ENCODE assay signal across 30 cellular contexts in the genomic region with DNA sequence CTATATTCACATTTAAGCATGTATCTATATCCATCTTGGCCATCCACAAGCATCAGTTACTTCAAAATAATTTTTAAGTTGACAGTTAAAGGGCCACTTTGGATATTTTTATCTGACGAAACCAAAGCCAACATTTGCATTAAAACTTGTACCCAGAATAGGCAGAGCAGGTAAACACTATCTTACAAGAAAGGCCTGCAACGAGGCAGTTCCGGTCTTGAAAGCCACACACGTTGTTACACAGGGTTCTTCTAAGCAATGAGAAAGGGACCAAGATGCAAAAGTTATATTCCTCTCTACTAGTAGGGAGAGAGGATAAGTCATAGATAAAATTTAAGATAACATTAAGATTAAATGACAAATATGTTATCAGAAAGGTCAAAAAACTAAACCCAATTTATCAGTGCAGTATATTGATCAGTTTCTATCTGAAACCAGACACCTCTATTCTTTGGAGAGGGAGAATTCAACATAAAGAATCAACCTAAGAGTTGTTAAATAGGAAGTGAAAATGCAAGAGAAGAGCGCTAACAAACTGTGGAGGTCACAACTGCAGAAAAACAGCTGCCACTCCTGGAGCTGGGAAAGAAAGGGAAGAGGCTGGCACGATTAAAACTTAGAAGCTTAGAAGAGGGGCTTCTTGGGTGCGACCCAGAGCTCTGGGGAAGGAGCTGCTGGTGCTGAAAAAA.
"Had no signal": no experiment of that assay in that cellular context is flagged by ENCODE, and none has a peak within 500 bp of the region (broad histone marks: within the 10 kb centered on the region; RNA-seq: fewer than 3 reads in every experiment).

No MANE protein-coding gene starts in this region.

- H3K27me3 ChIP-seq: ascending aorta, cardiac muscle cell had no signal

- H3K36me3 ChIP-seq: ascending aorta, cardiac muscle cell had no signal

- H3K27me3 Mint-ChIP-seq: activated CD4-positive, alpha-beta T cell treated with anti-CD3 and anti-CD28 coated beads, Interleukin-2, amount 10 ng/mL, durations not matched to agents 24 days and 14 days; activated CD8-positive, alpha-beta T cell treated with anti-CD3 and anti-CD28 coated beads for 36 hours; activated naive CD8-positive, alpha-beta T cell treated with anti-CD3 and anti-CD28 coated beads for 36 hours; activated T-helper 17 cell treated with anti-CD3 and anti-CD28 coated beads, Interleukin-2, amount 50 U/mL, for 72 hours; central memory CD8-positive, alpha-beta T cell had no signal

- H3K27ac Mint-ChIP-seq: activated CD4-positive, alpha-beta T cell treated with anti-CD3 and anti-CD28 coated beads, Interleukin-2, amount 10 ng/mL, durations not matched to agents 24 days and 14 days; activated CD8-positive, alpha-beta T cell treated with anti-CD3 and anti-CD28 coated beads for 36 hours; activated naive CD8-positive, alpha-beta T cell treated with anti-CD3 and anti-CD28 coated beads for 36 hours; activated T-cell treated with anti-CD3 and anti-CD28 coated beads, Interleukin-2, amount 50 U/mL, for 72 hours; activated T-helper 17 cell treated with anti-CD3 and anti-CD28 coated beads, Interleukin-2, amount 50 U/mL, for 72 hours had no signal

- H3K4me1 Mint-ChIP-seq: activated CD4-positive, alpha-beta T cell treated with anti-CD3 and anti-CD28 coated beads, Interleukin-2, amount 10 ng/mL, durations not matched to agents 24 days and 14 days; activated naive CD8-positive, alpha-beta T cell treated with anti-CD3 and anti-CD28 coated beads for 36 hours; activated T-helper 17 cell treated with anti-CD3 and anti-CD28 coated beads, Interleukin-2, amount 50 U/mL, for 72 hours; central memory CD8-positive, alpha-beta T cell had no signal

- DNase-seq: activated CD4-positive, alpha-beta T cell treated with anti-CD3 and anti-CD28 coated beads, Interleukin-2, amount 10 ng/mL, durations not matched to agents 24 days and 14 days; activated CD4-positive, alpha-beta T cell treated with anti-CD3 and anti-CD28 coated beads, Interleukin-2, amount 50 U/mL, for 4 hours; activated CD8-positive, alpha-beta T cell treated with anti-CD3 and anti-CD28 coated beads for 36 hours; activated effector memory CD4-positive, alpha-beta T cell treated with anti-CD3 and anti-CD28 coated beads, Interleukin-2, amount 50 U/mL, for 16 hours; activated naive CD4-positive, alpha-beta T cell; activated naive CD4-positive, alpha-beta T cell treated with anti-CD3 and anti-CD28 coated beads, Interleukin-2, amount 50 U/mL, for 16 hours; activated naive CD8-positive, alpha-beta T cell treated with anti-CD3 and anti-CD28 coated beads for 36 hours; activated T-cell treated with anti-CD3 and anti-CD28 coated beads, Interleukin-2, amount 50 U/mL, for 1 hour; activated T-cell treated with anti-CD3 and anti-CD28 coated beads, Interleukin-2, amount 50 U/mL, for 72 hours; amygdala; Karpas-422; MV-4-11; NCI-H1092; NCI-H1417; NCI-H146; NCI-H187; NCI-H2029 treated with DMSO at 0.1 percent for 48 hours; NCI-H2107; NCI-H2171; NCI-H2227 treated with DMSO at 0.1 percent for 48 hours; NCI-H446; NCI-H510A treated with DMSO at 0.1 percent for 48 hours; NCI-H748 treated with DMSO at 0.1 percent for 48 hours; OCI-M1; Right ventricle myocardium superior; T1000 had no signal

- H3K9me3 ChIP-seq: ascending aorta had no signal

- H3K4me3 ChIP-seq: ascending aorta, cardiac muscle cell had no signal

- H3K9me3 Mint-ChIP-seq: activated CD4-positive, alpha-beta T cell treated with anti-CD3 and anti-CD28 coated beads, Interleukin-2, amount 10 ng/mL, durations not matched to agents 24 days and 14 days had no signal

- H3K36me3 Mint-ChIP-seq: activated naive CD8-positive, alpha-beta T cell treated with anti-CD3 and anti-CD28 coated beads for 36 hours had no signal

- H3K4me1 ChIP-seq: ascending aorta had no signal

- H3K27ac ChIP-seq: ascending aorta, cardiac muscle cell had no signal

- H3K4me3 Mint-ChIP-seq: activated CD4-positive, alpha-beta T cell treated with anti-CD3 and anti-CD28 coated beads, Interleukin-2, amount 10 ng/mL, durations not matched to agents 24 days and 14 days; activated CD8-positive, alpha-beta T cell treated with anti-CD3 and anti-CD28 coated beads for 36 hours; activated naive CD8-positive, alpha-beta T cell treated with anti-CD3 and anti-CD28 coated beads for 36 hours; activated T-cell treated with anti-CD3 and anti-CD28 coated beads, Interleukin-2, amount 50 U/mL, for 72 hours; activated T-helper 17 cell treated with anti-CD3 and anti-CD28 coated beads, Interleukin-2, amount 50 U/mL, for 72 hours; central memory CD8-positive, alpha-beta T cell had no signal

- ATAC-seq: activated CD8-positive, alpha-beta T cell treated with anti-CD3 and anti-CD28 coated beads for 36 hours; activated T-cell treated with anti-CD3 and anti-CD28 coated beads, Interleukin-2, amount 50 U/mL, for 72 hours; activated T-helper 17 cell treated with anti-CD3 and anti-CD28 coated beads, Interleukin-2, amount 50 U/mL, for 72 hours had no signal
